ENCODE assay signal across 15 cellular contexts in the genomic region with DNA sequence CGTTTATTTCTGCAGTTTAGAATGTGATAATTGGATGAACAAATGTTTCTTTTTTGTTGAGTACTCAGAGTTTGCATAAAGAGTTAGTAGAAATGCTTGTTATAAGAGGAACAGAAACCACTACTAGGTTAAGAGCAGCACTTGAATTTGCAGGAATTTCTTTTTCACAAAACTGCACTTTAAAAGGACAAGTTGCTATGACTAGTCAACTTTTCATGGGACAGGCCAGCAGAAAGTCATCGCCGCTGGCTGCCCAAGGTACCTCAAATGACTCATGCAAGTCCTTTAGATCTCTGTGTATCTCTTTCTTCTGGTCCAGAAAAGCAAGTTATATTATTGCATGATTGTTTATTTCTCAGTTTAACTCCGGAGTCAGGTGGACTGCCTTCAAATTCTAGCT.
DNase-seq lines count a peak whose midpoint lies in the region; ATAC-seq, FAIRE-seq and TF ChIP-seq lines count a peak whose summit lies in the region.
"Had no signal": no experiment of that assay in that cellular context is flagged by ENCODE, and none has a peak within 500 bp of the region (broad histone marks: within the 10 kb centered on the region; RNA-seq: fewer than 3 reads in every experiment).

No MANE protein-coding gene starts in this region.

- no peaks in the 10 kb centered on the region for H3K27me3 ChIP-seq in upper lobe of left lung
- H3K27me3 ChIP-seq: suprapubic skin had no signal

- H3K9me2 ChIP-seq in OCI-LY7 (ENCODE audit: insufficient read depth, low read length), result no peaks in the 10 kb centered on the region

- ATAC-seq in HG02884 (IDR thresholded peaks at IDR 0.05; ENCODE audit: unreplicated experiment), result peak; percentile 65
- peak; percentile 30 to 79 for ATAC-seq in upper lobe of left lung (ENCODE audit: low FRiP score in 2 of 2)
- ATAC-seq: HepG2 had no signal

- 48 to 58% methylated on average over 4 of the region's 4 CpGs for WGBS in upper lobe of left lung, 2 donors

- TF ChIP-seq CTCF in OCI-LY7 (conservative IDR thresholded peaks at IDR 0.05; ENCODE audit: low read length) (no peak), upper lobe of left lung (IDR thresholded peaks at IDR 0.05) (no peak)

- peak overlapping the region; percentile 81 for H3K4me2 ChIP-seq in OCI-LY7 (ENCODE audit: low read length)

- no peak for FAIRE-seq in urothelium cell line (lab: Jason Lieb, UNC)
- FAIRE-seq: A204.1, HepG2 had no signal

- H3K9me3 ChIP-seq in OCI-LY7 (ENCODE audit: low read length) (no peaks in the 10 kb centered on the region), upper lobe of left lung (no peaks in the 10 kb centered on the region)
- H3K9me3 ChIP-seq: suprapubic skin had no signal

- intact Hi-C loops in OCI-LY7 (cut with micrococcal nuclease; ENCODE audit: unreplicated experiment), result no loop called here

- no peaks in the 10 kb centered on the region for H3K79me2 ChIP-seq in OCI-LY7 (ENCODE audit: insufficient read depth, low read depth, low read length)

- no peak for TF ChIP-seq POLR2A in upper lobe of left lung (IDR thresholded peaks at IDR 0.05)

- H3K36me3 ChIP-seq in OCI-LY7 (ENCODE audit: insufficient read depth, low read length), result no peaks in the 10 kb centered on the region
- H3K36me3 ChIP-seq in upper lobe of left lung, result no peaks in the 10 kb centered on the region
- H3K36me3 ChIP-seq: suprapubic skin had no signal

- H3K4me1 ChIP-seq in OCI-LY7 (ENCODE audit: insufficient read depth, low read length, poor library complexity, severe bottlenecking), result peaks cover 21% of the 10 kb centered on the region
- peaks cover 2 to 21% (median 8%) of the 10 kb centered on the region in 4 donors for H3K4me1 ChIP-seq in upper lobe of left lung

- peak overlapping the region; percentile 79 for H2AFZ ChIP-seq in OCI-LY7 (ENCODE audit: low read length)

- H3K4me3 ChIP-seq in OCI-LY7 (ENCODE audit: low read depth, low read length, poor library complexity, severe bottlenecking), result peak overlapping the region; percentile 43
- H3K4me3 ChIP-seq in upper lobe of left lung, result no peak overlapping the region
- H3K4me3 ChIP-seq: suprapubic skin had no signal

- H4K20me1 ChIP-seq in OCI-LY7 (ENCODE audit: insufficient read depth, low read length), result no peaks in the 10 kb centered on the region

- peak; percentile 63 for DNase-seq in SIG-M5 treated with dmso at 0.1 percent for 504 hours (lab: John Stamatoyannopoulos, UW; ENCODE audit: unreplicated experiment)
- no peak for DNase-seq in SIG-M5 (lab: John Stamatoyannopoulos, UW)
- peak; percentile 47 for DNase-seq in OCI-LY7 (ENCODE audit: low spot score)
- DNase-seq in upper lobe of left lung, result peak in 1 of 2 donors; percentile 79
- no peak for DNase-seq in ecto neural progenitor cell (ENCODE audit: low spot score)
- DNase-seq in urothelium cell line (ENCODE audit: low spot score), result no peak
- no peak for DNase-seq in NCI-H1417 treated with DMSO at 0.1 percent for 48 hours (lab: John Stamatoyannopoulos, UW)
- DNase-seq: activated naive CD4-positive, alpha-beta T cell; NCI-H69; stimulated activated CD4-positive, alpha-beta T cell treated with anti-CD3 and anti-CD28 coated beads, Interleukin-2, amount 100 ng/mL, for 48 hours had no signal

- peak in 1 of 4 donors; percentile 69 for TF ChIP-seq EP300 in upper lobe of left lung (IDR thresholded peaks at IDR 0.05)

- CTCF ChIA-PET in OCI-LY7 (lab: Charles Lee; ENCODE audit: unreplicated experiment), result no interaction called here

- BruUV-seq in OCI-LY7 (replicated peaks; lab: Mats Ljungman, UMichigan), result no TSS peak

- H3K27ac ChIP-seq in OCI-LY7 (ENCODE audit: low read depth, low read length, poor library complexity, severe bottlenecking) (peak overlapping the region; percentile 11), upper lobe of left lung (peak overlapping the region in 3 of 4 donors; percentile 36 to 53 (median 49))
- H3K27ac ChIP-seq: suprapubic skin, VCaP had no signal

- POLR2A ChIA-PET in OCI-LY7 (lab: Charles Lee), result interaction anchor here (0.6 to 1.3 kb wide), 3 partner anchors 8 to 46 kb away, joined by 3 to 4 read pairs (median 4); no protein-coding TSS in a partner anchor

Comparison
In these comparisons a context has a peak if more than half of its experiments do, and no peak if none do; other contexts are left out.
1. DNase-seq: peak in SIG-M5 treated with dmso at 0.1 percent for 504 hours (single experiment) and OCI-LY7 (single experiment); none in SIG-M5 (single experiment), ecto neural progenitor cell (single experiment), urothelium cell line (single experiment) and NCI-H1417 treated with DMSO at 0.1 percent for 48 hours (single experiment).